ENCODE assay signal across 1 cellular context in genomic region chr1:42962641-42963377, GRCh38.
TF ChIP-seq lines count a peak whose summit lies in the region.

No MANE protein-coding gene starts in this region.

TF ChIP-seq in HepG2, 621 proteins besides CTCF, POLR2A, EP300 and RAD21 (continued from another document):
- TF ChIP-seq ZNF503 (CRISPR knock-in tag; IDR thresholded peaks at IDR 0.05), result no peak
- no peak for TF ChIP-seq ZNF124 (CRISPR knock-in tag; IDR thresholded peaks at IDR 0.05)
